ENCODE assay signal across 13 cellular contexts in genomic region chr4:104879367-104879766, GRCh38.
DNase-seq lines count a peak whose midpoint lies in the region; ATAC-seq and TF ChIP-seq lines count a peak whose summit lies in the region.
"Had no signal": no experiment of that assay in that cellular context is flagged by ENCODE, and none has a peak within 500 bp of the region (broad histone marks: within the 10 kb centered on the region; RNA-seq: fewer than 3 reads in every experiment).

No MANE protein-coding gene starts in this region.

- TF ChIP-seq EP300 in Ishikawa (IDR thresholded peaks at IDR 0.05; ENCODE audit: borderline replicate concordance) (no peak), stomach (IDR thresholded peaks at IDR 0.05) (no peak)

- no peaks in the 10 kb centered on the region for H3K36me3 ChIP-seq in stomach
- H3K36me3 ChIP-seq: BLaER1, breast epithelium, spleen had no signal

- WGBS in stomach, 5 donors = 40 to 54% (median 47%) methylated on average over 4 of the region's 4 CpGs

- no peaks in the 10 kb centered on the region for H3K9me3 ChIP-seq in stomach
- H3K9me3 ChIP-seq: BLaER1, breast epithelium, spleen had no signal

- H3K27me3 ChIP-seq in stomach = no peaks in the 10 kb centered on the region
- H3K27me3 ChIP-seq: BLaER1, breast epithelium, spleen had no signal

- no peaks in the 10 kb centered on the region for H3K36me3 Mint-ChIP-seq in osteocyte (ENCODE audit: unreplicated experiment)

- no peak overlapping the region for H3K27ac Mint-ChIP-seq in osteocyte (ENCODE audit: unreplicated experiment)

- no peak overlapping the region for H3K4me3 Mint-ChIP-seq in osteocyte (ENCODE audit: unreplicated experiment)

- no peaks in the 10 kb centered on the region for H3K4me1 ChIP-seq in stomach
- H3K4me1 ChIP-seq: BLaER1, breast epithelium, spleen had no signal

- no peaks in the 10 kb centered on the region for H3K9me3 Mint-ChIP-seq in osteocyte (ENCODE audit: unreplicated experiment)

- peak; percentile 70 for ATAC-seq in GM21360 (IDR thresholded peaks at IDR 0.05; ENCODE audit: unreplicated experiment)

- H3K27me3 Mint-ChIP-seq in osteocyte (ENCODE audit: unreplicated experiment) = no peaks in the 10 kb centered on the region

- TF ChIP-seq POLR2A in stomach (IDR thresholded peaks at IDR 0.05) = no peak

- H3K27ac ChIP-seq in stomach = no peak overlapping the region
- H3K27ac ChIP-seq: BLaER1, breast epithelium, spleen had no signal

- intact Hi-C loops in stomach (cut with DNase I; ENCODE audit: low total_unique reads) = no loop called here

- no peaks in the 10 kb centered on the region for H3K4me1 Mint-ChIP-seq in osteocyte (ENCODE audit: unreplicated experiment)

- DNase-seq in DMS53 treated with DMSO at 0.1 percent for 48 hours (lab: John Stamatoyannopoulos, UW; ENCODE audit: unreplicated experiment) (peak; percentile 13), astrocyte of the hippocampus (ENCODE audit: low read depth, low spot score) (peak; percentile 64), stomach (no peak), osteocyte (ENCODE audit: extremely low spot score, unreplicated experiment) (no peak), DMS79 treated with DMSO at 0.1 percent for 48 hours (lab: John Stamatoyannopoulos, UW) (no peak), GM10266 (ENCODE audit: extremely low spot score) (no peak)
- DNase-seq: NCI-H1048, NCI-H774, spleen had no signal

- no peak for TF ChIP-seq RAD21 in Ishikawa (IDR thresholded peaks at IDR 0.05; ENCODE audit: low read depth)

- TF ChIP-seq CTCF in stomach (IDR thresholded peaks at IDR 0.05) (no peak), osteocyte (IDR thresholded peaks at IDR 0.05) (no peak), GM10266 (IDR thresholded peaks at IDR 0.05; ENCODE audit: control insufficient read depth, insufficient read depth, low read depth, missing control alignments) (no peak)

- no peak overlapping the region for H3K4me3 ChIP-seq in stomach
- H3K4me3 ChIP-seq: BLaER1, spleen had no signal

TF ChIP-seq in Ishikawa, 13 proteins besides CTCF, POLR2A, EP300 and RAD21:
- TF ChIP-seq EGR1 (IDR thresholded peaks at IDR 0.05) (no peak), NFIC (IDR thresholded peaks at IDR 0.05) (peak; percentile 53)

Comparison
In these comparisons a context has a peak if more than half of its experiments do, and no peak if none do; other contexts are left out.
1. DNase-seq: peak in DMS53 treated with DMSO at 0.1 percent for 48 hours (single experiment) and astrocyte of the hippocampus (single experiment); none in stomach (single experiment), osteocyte (single experiment), DMS79 treated with DMSO at 0.1 percent for 48 hours (single experiment) and GM10266 (single experiment).